In genomic region chr2:157837851-157838441, GRCh38 we compare ENCODE assay signal across 10 cellular contexts. TPM values are rescaled to one million over a fixed set of nuclear protein-coding genes. Genes with fewer than 3 reads are reported as not detected.
DNase-seq lines count a peak whose midpoint lies in the region; ATAC-seq, FAIRE-seq and TF ChIP-seq lines count a peak whose summit lies in the region.
"Had no signal": no experiment of that assay in that cellular context is flagged by ENCODE, and none has a peak within 500 bp of the region (broad histone marks: within the 10 kb centered on the region; RNA-seq: fewer than 3 reads in every experiment).

No MANE protein-coding gene starts in this region.

- peaks cover 9% of the 10 kb centered on the region for H3K36me3 Mint-ChIP-seq in astrocyte (ENCODE audit: low read depth, unreplicated experiment)

- peaks cover 62% of the 10 kb centered on the region for H3K4me1 Mint-ChIP-seq in astrocyte (ENCODE audit: low read depth, unreplicated experiment)

- TF ChIP-seq POLR2A in thyroid gland (IDR thresholded peaks at IDR 0.05) = peak in 1 of 2 donors; percentile 57

- peak overlapping the region; percentile 85 for H3K4me2 ChIP-seq in astrocyte (ENCODE audit: low read length)

- peak overlapping the region; percentile 96 for H3K27ac Mint-ChIP-seq in astrocyte (ENCODE audit: unreplicated experiment)

- ATAC-seq in left lobe of liver (peak; percentile 44), GM18870 (IDR thresholded peaks at IDR 0.05; ENCODE audit: unreplicated experiment) (no peak)

- peaks cover 34% of the 10 kb centered on the region for H4K20me1 ChIP-seq in astrocyte (ENCODE audit: insufficient read depth, low read length)

- in situ Hi-C loops in ACHN (cut with HindIII; ENCODE audit: low pct_ligation_motif_present, low pct_unique_long_range_greater_than_20kb, low sequenced_read_pairs) = no loop called here

- H3K4me3 ChIP-seq in AG09309 (ENCODE audit: control insufficient read depth, low read depth, low read length) (peak overlapping the region; percentile 33), MG63 (no peak overlapping the region), astrocyte (ENCODE audit: insufficient read depth, low read depth, low read length) (peak overlapping the region; percentile 40), thyroid gland (replicated peaks in 1 of 3) (peak overlapping the region in 1 of 3 donors; percentile 6)

- DNase-seq in AG09309 (ENCODE audit: low read depth) (no peak), MG63 (peak; percentile 41), astrocyte (ENCODE audit: low read depth) (peak; percentile 22), left lobe of liver (ENCODE audit: low spot score) (peak; percentile 72), thyroid gland (peak; percentile 67 to 71), ACHN (no peak), ureter (ENCODE audit: low spot score) (no peak)
- DNase-seq: activated naive CD8-positive, alpha-beta T cell treated with anti-CD3 and anti-CD28 coated beads, Interleukin-2, amount 10 ng/mL, durations not matched to agents 7 days and 5 days had no signal

- H3K4me1 ChIP-seq in astrocyte (ENCODE audit: insufficient read depth, low read length) = peaks cover 49% of the 10 kb centered on the region
- H3K4me1 ChIP-seq in thyroid gland = peaks cover 68 to 86% of the 10 kb centered on the region in 2 donors

- H3K79me2 ChIP-seq in astrocyte (ENCODE audit: insufficient read depth, low read length) = peaks cover 83% of the 10 kb centered on the region

- peaks cover 8% of the 10 kb centered on the region; the same call in 1 of the 2 replicates for H3K36me3 ChIP-seq in MG63
- H3K36me3 ChIP-seq in astrocyte (ENCODE audit: insufficient read depth, low read length) = no peaks in the 10 kb centered on the region
- H3K36me3 ChIP-seq in thyroid gland = no peaks in the 10 kb centered on the region

- peak overlapping the region; percentile 41 for H3K4me3 Mint-ChIP-seq in astrocyte (ENCODE audit: unreplicated experiment)
- H3K4me3 Mint-ChIP-seq: activated naive CD8-positive, alpha-beta T cell treated with anti-CD3 and anti-CD28 coated beads, Interleukin-2, amount 10 ng/mL, durations not matched to agents 7 days and 5 days had no signal

- FAIRE-seq in astrocyte (lab: Jason Lieb, UNC) = no peak
- FAIRE-seq: GM18507 had no signal

- H3K9me3 ChIP-seq in MG63 (no peaks in the 10 kb centered on the region), astrocyte (ENCODE audit: insufficient read depth, low read depth, low read length) (no peaks in the 10 kb centered on the region), thyroid gland (no peaks in the 10 kb centered on the region)

- H2AFZ ChIP-seq in astrocyte (ENCODE audit: low read depth, low read length) = peak overlapping the region; percentile 15

- TF ChIP-seq CTCF in AG09309 (IDR thresholded peaks at IDR 0.05; ENCODE audit: control insufficient read depth, insufficient read depth, low read depth, low read length, missing control alignments) (no peak), astrocyte (IDR thresholded peaks at IDR 0.05; ENCODE audit: insufficient read depth, low read depth, low read length) (no peak), thyroid gland (IDR thresholded peaks at IDR 0.05) (no peak)

- 19 to 29% methylated on average over 13 of the region's 13 CpGs for WGBS in thyroid gland, 2 donors

- peak overlapping the region; percentile 80 for H3K9ac ChIP-seq in astrocyte (ENCODE audit: low read length)

- H3K9me3 Mint-ChIP-seq in astrocyte (ENCODE audit: unreplicated experiment) = no peaks in the 10 kb centered on the region
- H3K9me3 Mint-ChIP-seq: activated naive CD8-positive, alpha-beta T cell treated with anti-CD3 and anti-CD28 coated beads, Interleukin-2, amount 10 ng/mL, durations not matched to agents 7 days and 5 days had no signal

- peak overlapping the region; percentile 88 for H3K27ac ChIP-seq in astrocyte (ENCODE audit: low read depth, low read length)
- H3K27ac ChIP-seq in thyroid gland = peak overlapping the region; percentile 47 to 79 (median 78)

- intact Hi-C loops in thyroid gland (cut with DNase I) = no loop called here

- H3K27me3 Mint-ChIP-seq in astrocyte (ENCODE audit: low read depth, unreplicated experiment) = no peaks in the 10 kb centered on the region
- H3K27me3 Mint-ChIP-seq: activated naive CD8-positive, alpha-beta T cell treated with anti-CD3 and anti-CD28 coated beads, Interleukin-2, amount 10 ng/mL, durations not matched to agents 7 days and 5 days had no signal

- H3K27me3 ChIP-seq in MG63 (no peaks in the 10 kb centered on the region), astrocyte (ENCODE audit: insufficient read depth, low read length) (no peaks in the 10 kb centered on the region), thyroid gland (no peaks in the 10 kb centered on the region)

RNA-seq across cellular contexts. Expression of gene ACVR1, which starts 38.2 kb away (rescaled TPM):
- total RNA-seq in MG63 (2014; rRNA removed; shearing (Covaris generic); ENCODE audit: low replicate concordance) = 1.9 and 5.9 TPM in 2 replicates
- total RNA-seq in astrocyte (45.9 and 54.6 TPM in 2 replicates), left lobe of liver (14.9 TPM), thyroid gland (10 to 100 TPM; 42.7 to 55.8 (median 46.3) TPM), ureter (31.7 TPM)

Comparison
In these comparisons a context has a peak if more than half of its experiments do, and no peak if none do; other contexts are left out.
1. DNase-seq: peak in MG63 (single experiment), astrocyte (single experiment), left lobe of liver (single experiment) and thyroid gland (2 of 2); none in AG09309 (single experiment), ACHN (single experiment) and ureter (single experiment).